8 cellular contexts compared by ENCODE assay signal in genomic region chr20:35739294-35740163, GRCh38. TPM values are rescaled to one million over a fixed set of nuclear protein-coding genes. Genes with fewer than 3 reads are reported as not detected.
DNase-seq lines count a peak whose midpoint lies in the region; ATAC-seq, FAIRE-seq and TF ChIP-seq lines count a peak whose summit lies in the region.

No MANE protein-coding gene starts in this region.

- ATAC-seq in right lobe of liver: no peak
- ATAC-seq in GM21528 (IDR thresholded peaks at IDR 0.05; ENCODE audit: low FRiP score, unreplicated experiment): no peak
- no peak for ATAC-seq in GM18498 (IDR thresholded peaks at IDR 0.05; ENCODE audit: unreplicated experiment)

- peak in 1 of 2 experiments; percentile 29 for DNase-seq in Caco-2
- peak; percentile 56 for DNase-seq in amniotic epithelial cell (ENCODE audit: low read depth)
- DNase-seq in right lobe of liver: no peak
- DNase-seq in NK-92 treated with Interleukin-12 subunit alpha and Interleukin-12 subunit beta, amount 100 ng/mL, for 24 hours (lab: John Stamatoyannopoulos, UW): no peak
- no peak for DNase-seq in frontal cortex (ENCODE audit: low spot score in 2 of 2)

- peak overlapping the region in 1 of 3 donors; percentile 100 for H3K27ac ChIP-seq in right lobe of liver

- intact Hi-C loops in Caco-2 (cut with micrococcal nuclease; ENCODE audit: unreplicated experiment): loop anchor here (1.0 to 5.0 kb wide), 3 partner anchors 8 to 348 kb away; partner anchors contain the start of gene SCAND1
- intact Hi-C loops in right lobe of liver (cut with DNase I): no loop called here

- WGBS in right lobe of liver (ENCODE audit: insufficient coverage, low coverage, low lambda C conversion rate, missing lambda C conversion rate): 60% methylated on average over 7 of the region's 7 CpGs

- peaks cover 36% of the 10 kb centered on the region for H3K4me1 Mint-ChIP-seq in Caco-2 (ENCODE audit: low read depth, unreplicated experiment)

- CTCF ChIA-PET in Caco-2 (lab: Charles Lee): interaction anchor here (0.5 to 0.8 kb wide), 3 partner anchors 9 to 145 kb away, joined by 3 read pairs; partner anchors contain the start of genes NFS1 and ROMO1

- POLR2A ChIA-PET in Caco-2 (lab: Charles Lee): interaction anchor here (0.5 to 1.3 kb wide), 8 partner anchors 9 to 347 kb away, joined by 3 to 6 read pairs (median 4); partner anchors contain the start of genes ERGIC3, PHF20 and SCAND1

- H3K4me3 Mint-ChIP-seq in Caco-2 (ENCODE audit: unreplicated experiment): peak overlapping the region; percentile 80

- H3K9me3 ChIP-seq in Caco-2 (no peaks in the 10 kb centered on the region), right lobe of liver (no peaks in the 10 kb centered on the region)

- no peak overlapping the region; the same call in 1 of the 2 replicates for H3K4me3 ChIP-seq in Caco-2 (ENCODE audit: low read depth, low read length)
- H3K4me3 ChIP-seq in right lobe of liver: peak overlapping the region in 2 of 3 donors; percentile 83 to 85

- no TSS peak for BruUV-seq in Caco-2 (replicated peaks; lab: Mats Ljungman, UMichigan)

- H3K27me3 Mint-ChIP-seq in Caco-2 (ENCODE audit: insufficient read depth, unreplicated experiment): no peaks in the 10 kb centered on the region

- no peak for FAIRE-seq in frontal cortex (lab: Jason Lieb, UNC)

- H3K9me3 Mint-ChIP-seq in Caco-2 (ENCODE audit: unreplicated experiment): no peaks in the 10 kb centered on the region

- H3K27ac Mint-ChIP-seq in Caco-2 (ENCODE audit: unreplicated experiment): peak overlapping the region; percentile 96

- H3K4me1 ChIP-seq in Caco-2 (peaks cover 44% of the 10 kb centered on the region), right lobe of liver (peaks cover 0 to 54% (median 17%) of the 10 kb centered on the region in 4 donors)

- H3K36me3 ChIP-seq in Caco-2 (ENCODE audit: control insufficient read depth, insufficient read depth, low read length): peaks cover 21% of the 10 kb centered on the region
- peaks cover 6 to 61% (median 39%) of the 10 kb centered on the region in 4 donors for H3K36me3 ChIP-seq in right lobe of liver

- TF ChIP-seq CTCF in Caco-2 (IDR thresholded peaks at IDR 0.05; ENCODE audit: insufficient read depth in 1 of 2, low read depth in 1 of 2, low read length in 1 of 2, severe bottlenecking in 1 of 2, unreplicated experiment in 1 of 2): peak; percentile 33
- TF ChIP-seq CTCF in LNCAP (IDR thresholded peaks at IDR 0.05): peak; percentile 39
- TF ChIP-seq CTCF in right lobe of liver (IDR thresholded peaks at IDR 0.05): peak in 2 of 4 donors; percentile 18 to 19

- TF ChIP-seq POLR2A in right lobe of liver (IDR thresholded peaks at IDR 0.05): no peak

- H3K27me3 ChIP-seq in Caco-2 (replicated peaks; ENCODE audit: control insufficient read depth, insufficient read depth, low read length): no peaks in the 10 kb centered on the region
- H3K27me3 ChIP-seq in right lobe of liver: no peaks in the 10 kb centered on the region

- peaks cover 87% of the 10 kb centered on the region for H3K36me3 Mint-ChIP-seq in Caco-2 (ENCODE audit: insufficient read depth, unreplicated experiment)

RNA-seq across cellular contexts. Expression of gene RBM39, which starts 2.5 kb away (rescaled TPM):
- total RNA-seq in Caco-2 (2022) (750 and 777 TPM in 2 replicates), right lobe of liver (100 to 1,000 TPM in 5 of 6 experiments, 10 to 100 TPM in 1; 86.4 to 166 (median 120) TPM), frontal cortex (450 TPM)

RNA-seq across cellular contexts. Expression of gene PHF20, which starts 32.3 kb away (rescaled TPM):
- total RNA-seq in Caco-2 (2022): 101 and 109 TPM in 2 replicates
- total RNA-seq in right lobe of liver: 10 to 100 TPM in 5 of 6 experiments, 1 to 10 TPM in 1; 9.3 to 16.7 (median 14.5) TPM
- total RNA-seq in frontal cortex: 53.8 TPM

RNA-seq across cellular contexts. Expression of gene ROMO1, which starts 40.3 kb away (rescaled TPM):
- total RNA-seq in Caco-2 (2022): 354 and 357 TPM in 2 replicates
- total RNA-seq in right lobe of liver: 100 to 1,000 TPM in 2 of 6 experiments, 10 to 100 TPM in 4; 70.4 to 209 (median 84.8) TPM
- 86.4 TPM for total RNA-seq in frontal cortex

RNA-seq across cellular contexts. Expression of gene NFS1, which starts 40.4 kb away (rescaled TPM):
- total RNA-seq in Caco-2 (2022): 69.8 and 77.1 TPM in 2 replicates
- 10 to 100 TPM; 30.9 to 63.7 (median 44.3) TPM for total RNA-seq in right lobe of liver
- total RNA-seq in frontal cortex: 23.6 TPM
